ENCODE assay signal across 12 cellular contexts in genomic region chr1:27445177-27445936, GRCh38. TPM values are rescaled to one million over a fixed set of nuclear protein-coding genes. Genes with fewer than 3 reads are reported as not detected.
DNase-seq lines count a peak whose midpoint lies in the region; ATAC-seq and TF ChIP-seq lines count a peak whose summit lies in the region.
"Had no signal": no experiment of that assay in that cellular context is flagged by ENCODE, and none has a peak within 500 bp of the region (broad histone marks: within the 10 kb centered on the region; RNA-seq: fewer than 3 reads in every experiment).

No MANE protein-coding gene starts in this region.

- peaks cover 69% of the 10 kb centered on the region for H3K79me2 ChIP-seq in DOHH2 (ENCODE audit: control insufficient read depth, low read length)

- H3K27me3 ChIP-seq in DOHH2 (ENCODE audit: control insufficient read depth, low read length): no peaks in the 10 kb centered on the region
- H3K27me3 ChIP-seq: upper lobe of left lung had no signal

- H3K4me3 Mint-ChIP-seq in T-helper 1 cell treated with Interleukin-12 subunit alpha and Interleukin-12 subunit beta and Interleukin-4 antibody, amounts not matched to agents 30 μg/mL and 1 μg/mL, for 36 hours: peak overlapping the region; percentile 60

- H3K9me3 Mint-ChIP-seq in T-helper 1 cell treated with Interleukin-12 subunit alpha and Interleukin-12 subunit beta and Interleukin-4 antibody, amounts not matched to agents 30 μg/mL and 1 μg/mL, for 36 hours: no peaks in the 10 kb centered on the region

- DNase-seq in mucosa of descending colon: no peak
- no peak for DNase-seq in NCI-H187 (lab: John Stamatoyannopoulos, UW)
- DNase-seq in NCI-H1417 (lab: John Stamatoyannopoulos, UW): no peak
- DNase-seq in OCI-M2 (lab: John Stamatoyannopoulos, UW; ENCODE audit: unreplicated experiment): no peak
- DNase-seq: DMS79, left ventricle myocardium superior, MV-4-11, upper lobe of left lung had no signal

- peaks cover 32% of the 10 kb centered on the region for H3K4me1 Mint-ChIP-seq in T-helper 1 cell treated with Interleukin-12 subunit alpha and Interleukin-12 subunit beta and Interleukin-4 antibody, amounts not matched to agents 30 μg/mL and 1 μg/mL, for 36 hours (ENCODE audit: low read depth)

- H3K4me3 ChIP-seq in DOHH2 (ENCODE audit: low read length) (no peak overlapping the region), mucosa of descending colon (no peak overlapping the region)
- H3K4me3 ChIP-seq: upper lobe of left lung had no signal

- no peaks in the 10 kb centered on the region for H3K27me3 Mint-ChIP-seq in T-helper 1 cell treated with Interleukin-12 subunit alpha and Interleukin-12 subunit beta and Interleukin-4 antibody, amounts not matched to agents 30 μg/mL and 1 μg/mL, for 36 hours (ENCODE audit: low read depth)

- H3K27ac Mint-ChIP-seq in T-helper 1 cell treated with Interleukin-12 subunit alpha and Interleukin-12 subunit beta and Interleukin-4 antibody, amounts not matched to agents 30 μg/mL and 1 μg/mL, for 36 hours: peak overlapping the region; percentile 71

- H3K4me1 ChIP-seq in DOHH2 (ENCODE audit: control insufficient read depth, low read length): peaks cover 36% of the 10 kb centered on the region
- H3K4me1 ChIP-seq in mucosa of descending colon (ENCODE audit: low read depth): peaks cover 19% of the 10 kb centered on the region

- H3K9me3 ChIP-seq in DOHH2 (ENCODE audit: control insufficient read depth, insufficient read depth, low read length) (no peaks in the 10 kb centered on the region), mucosa of descending colon (no peaks in the 10 kb centered on the region)
- H3K9me3 ChIP-seq: upper lobe of left lung had no signal

- H3K4me2 ChIP-seq in DOHH2 (ENCODE audit: low read length): peak overlapping the region; percentile 13

- peak; percentile 51 for ATAC-seq in GM19324 (IDR thresholded peaks at IDR 0.05; ENCODE audit: low FRiP score, unreplicated experiment)
- peak; percentile 25 for ATAC-seq in mucosa of descending colon
- ATAC-seq in HG03039 (IDR thresholded peaks at IDR 0.05; ENCODE audit: unreplicated experiment): no peak
- ATAC-seq: left ventricle myocardium superior had no signal

- H3K36me3 Mint-ChIP-seq in T-helper 1 cell treated with Interleukin-12 subunit alpha and Interleukin-12 subunit beta and Interleukin-4 antibody, amounts not matched to agents 30 μg/mL and 1 μg/mL, for 36 hours (ENCODE audit: low read depth): peaks cover 12% of the 10 kb centered on the region

- H3K27ac ChIP-seq in DOHH2 (ENCODE audit: low read depth, low read length): no peak overlapping the region

- peaks cover 12% of the 10 kb centered on the region for H4K20me1 ChIP-seq in DOHH2 (ENCODE audit: control insufficient read depth, insufficient read depth, low read depth, low read length)

- H3F3A ChIP-seq in DOHH2 (ENCODE audit: control insufficient read depth, insufficient read depth): peaks cover 7% of the 10 kb centered on the region

- no peaks in the 10 kb centered on the region for H3K9me2 ChIP-seq in DOHH2 (replicated peaks; ENCODE audit: control insufficient read depth, low read length)

- intact Hi-C loops in mucosa of descending colon (cut with DNase I, micrococcal nuclease): no loop called here

- TF ChIP-seq CTCF in DOHH2 (IDR thresholded peaks at IDR 0.05; ENCODE audit: low read depth, low read length, poor library complexity, severe bottlenecking) (no peak), mucosa of descending colon (IDR thresholded peaks at IDR 0.05) (no peak)

- peaks cover 16% of the 10 kb centered on the region for H3K36me3 ChIP-seq in DOHH2 (ENCODE audit: control insufficient read depth, low read length)
- no peaks in the 10 kb centered on the region for H3K36me3 ChIP-seq in mucosa of descending colon (ENCODE audit: low read depth)

RNA-seq across cellular contexts. Expression of gene WASF2, which starts 44.6 kb away (rescaled TPM):
- 100 to 1,000 TPM; 131 to 159 (median 134) TPM for total RNA-seq in mucosa of descending colon

RNA-seq across cellular contexts. Expression of gene GPR3, which starts 52.9 kb away (rescaled TPM):
- under 1 TPM in 1 of 3 donors, not detected in 2; 0.14 TPM for total RNA-seq in mucosa of descending colon
